Comparison of ENCODE assay signal across 8 cellular contexts in the genomic region with DNA sequence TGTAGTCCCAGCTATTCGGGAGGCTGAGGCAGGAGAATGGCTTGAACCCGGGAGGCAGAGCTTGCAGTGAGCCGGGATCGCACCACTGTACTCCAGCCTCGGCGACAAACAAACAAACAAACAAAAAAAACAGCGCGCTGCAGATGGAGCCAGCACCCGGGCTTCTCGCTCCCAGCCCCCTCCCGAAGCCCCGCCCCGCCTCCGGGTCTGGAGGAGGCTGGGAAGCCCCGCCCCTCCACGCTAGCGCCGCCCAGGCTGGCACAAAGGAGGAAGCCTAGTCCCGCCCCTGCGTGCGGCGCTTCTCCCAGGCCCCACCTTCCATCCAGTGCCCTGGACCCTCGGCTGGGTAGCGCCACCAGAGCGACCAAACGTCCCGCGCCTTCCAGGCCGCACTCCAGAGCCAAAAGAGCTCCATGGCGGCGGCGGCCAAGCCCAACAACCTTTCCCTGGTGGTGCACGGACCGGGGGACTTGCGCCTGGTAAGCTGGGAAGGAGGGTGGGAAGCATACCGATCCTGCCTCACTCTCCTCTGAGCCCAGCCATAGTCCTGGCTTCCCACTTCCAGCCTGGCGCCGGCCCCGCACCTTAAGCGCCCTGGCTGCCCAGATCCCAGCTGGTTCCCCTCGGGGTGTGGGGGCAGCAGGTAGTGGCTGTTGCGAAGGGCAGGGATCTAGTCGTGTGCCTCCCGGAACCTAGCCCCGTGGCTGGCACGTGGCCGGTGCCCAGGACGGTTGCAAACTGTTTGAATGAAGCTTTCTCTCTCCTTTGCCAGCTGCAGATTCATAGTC. TPM values are rescaled to one million over a fixed set of nuclear protein-coding genes. Genes with fewer than 3 reads are reported as not detected.
DNase-seq lines count a peak whose midpoint lies in the region; ATAC-seq, FAIRE-seq and TF ChIP-seq lines count a peak whose summit lies in the region.

SORD (plus strand) TSS at position 325 of the 788 bp plus-strand sequence; CDS start at position 414, 89 bp downstream.

- peaks cover 7% of the 10 kb centered on the region for H3K4me1 Mint-ChIP-seq in T-helper 1 cell treated with Interleukin-12 subunit alpha and Interleukin-12 subunit beta and Interleukin-4 antibody, amounts not matched to agents 30 μg/mL and 1 μg/mL, for 36 hours (ENCODE audit: low read depth)

- in situ Hi-C loops in GM13977 (cut with MboI; ENCODE audit: low pct_unique_long_range_greater_than_20kb, low sequenced_read_pairs, unreplicated experiment): no loop called here

- H3K27me3 Mint-ChIP-seq in T-helper 1 cell treated with Interleukin-12 subunit alpha and Interleukin-12 subunit beta and Interleukin-4 antibody, amounts not matched to agents 30 μg/mL and 1 μg/mL, for 36 hours (ENCODE audit: low read depth): peaks cover 21% of the 10 kb centered on the region

- peaks cover 0 to 35% of the 10 kb centered on the region in 2 donors for H3K4me1 ChIP-seq in right atrium auricular region
- peaks cover 3% of the 10 kb centered on the region for H3K4me1 ChIP-seq in psoas muscle

- H3K36me3 ChIP-seq in right atrium auricular region: no peaks in the 10 kb centered on the region
- H3K36me3 ChIP-seq in psoas muscle (ENCODE audit: insufficient read depth in 1 of 2, low read depth in 1 of 2): no peaks in the 10 kb centered on the region

- ATAC-seq in HG02852 (IDR thresholded peaks at IDR 0.05; ENCODE audit: unreplicated experiment) (peak; percentile 90), psoas muscle (peak; percentile 98 to 100 (median 100))

- H3K9me3 ChIP-seq in right atrium auricular region: no peaks in the 10 kb centered on the region
- no peaks in the 10 kb centered on the region for H3K9me3 ChIP-seq in psoas muscle

- FAIRE-seq in urothelium cell line (lab: Jason Lieb, UNC): no peak

- H3K4me3 ChIP-seq in right atrium auricular region (peak within 1 kb of the TSS; percentile 74 to 77), psoas muscle (peak within 1 kb of the TSS; percentile 73)

- H3K27ac ChIP-seq in angular gyrus (ENCODE audit: low read depth, low read length): peak within 1 kb of the TSS; percentile 84
- H3K27ac ChIP-seq in right atrium auricular region: peak within 1 kb of the TSS; percentile 80 to 85
- peak within 1 kb of the TSS; percentile 48 for H3K27ac ChIP-seq in psoas muscle

- TF ChIP-seq CTCF in GM13977 (IDR thresholded peaks at IDR 0.05; ENCODE audit: extremely low read depth, insufficient read depth, missing control alignments): no peak
- TF ChIP-seq CTCF in right atrium auricular region (IDR thresholded peaks at IDR 0.05): peak in 1 of 2 donors; percentile 14
- TF ChIP-seq CTCF in psoas muscle (IDR thresholded peaks at IDR 0.05): no peak

- WGBS in psoas muscle, 3 donors: 0 to 2% (median 1%) methylated on average over 40 to 48 of the region's 48 CpGs

- peak within 1 kb of the TSS; percentile 70 for H3K4me3 Mint-ChIP-seq in T-helper 1 cell treated with Interleukin-12 subunit alpha and Interleukin-12 subunit beta and Interleukin-4 antibody, amounts not matched to agents 30 μg/mL and 1 μg/mL, for 36 hours

- H3K27me3 ChIP-seq in right atrium auricular region (no peaks in the 10 kb centered on the region), psoas muscle (ENCODE audit: insufficient read depth in 3 of 3, low read length in 2 of 3) (no peaks in the 10 kb centered on the region)

- peak within 1 kb of the TSS; percentile 7 for H3K27ac Mint-ChIP-seq in T-helper 1 cell treated with Interleukin-12 subunit alpha and Interleukin-12 subunit beta and Interleukin-4 antibody, amounts not matched to agents 30 μg/mL and 1 μg/mL, for 36 hours

- no peaks in the 10 kb centered on the region for H3K9me3 Mint-ChIP-seq in T-helper 1 cell treated with Interleukin-12 subunit alpha and Interleukin-12 subunit beta and Interleukin-4 antibody, amounts not matched to agents 30 μg/mL and 1 μg/mL, for 36 hours

- DNase-seq in GM13977 (ENCODE audit: low spot score) (peak; percentile 95), NCI-H146 (lab: John Stamatoyannopoulos, UW) (peak; percentile 91), right atrium auricular region (ENCODE audit: low spot score) (peak; percentile 80), psoas muscle (peak; percentile 93 to 94), urothelium cell line (ENCODE audit: low spot score) (peak; percentile 97)

- intact Hi-C loops in psoas muscle (cut with DNase I): no loop called here

- no peaks in the 10 kb centered on the region for H3K36me3 Mint-ChIP-seq in T-helper 1 cell treated with Interleukin-12 subunit alpha and Interleukin-12 subunit beta and Interleukin-4 antibody, amounts not matched to agents 30 μg/mL and 1 μg/mL, for 36 hours (ENCODE audit: low read depth)

RNA-seq across cellular contexts. Expression of gene SORD, which starts in this region (rescaled TPM):
- total RNA-seq in right atrium auricular region: 1 to 10 TPM; 5.7 to 9.0 TPM
- total RNA-seq in psoas muscle: 1 to 10 TPM; 3.5 to 7.7 (median 5.7) TPM
- 1 to 10 TPM; 2.7 to 8.9 (median 2.7) TPM for polyA plus RNA-seq in psoas muscle

Comparison
In these comparisons a context has a peak if more than half of its experiments do, and no peak if none do; other contexts are left out.
1. Peak in every context shown above with its lines: DNase-seq, ATAC-seq, H3K4me3 ChIP-seq and H3K27ac ChIP-seq.